ENCODE assay signal across 1 cellular context in the genomic region with DNA sequence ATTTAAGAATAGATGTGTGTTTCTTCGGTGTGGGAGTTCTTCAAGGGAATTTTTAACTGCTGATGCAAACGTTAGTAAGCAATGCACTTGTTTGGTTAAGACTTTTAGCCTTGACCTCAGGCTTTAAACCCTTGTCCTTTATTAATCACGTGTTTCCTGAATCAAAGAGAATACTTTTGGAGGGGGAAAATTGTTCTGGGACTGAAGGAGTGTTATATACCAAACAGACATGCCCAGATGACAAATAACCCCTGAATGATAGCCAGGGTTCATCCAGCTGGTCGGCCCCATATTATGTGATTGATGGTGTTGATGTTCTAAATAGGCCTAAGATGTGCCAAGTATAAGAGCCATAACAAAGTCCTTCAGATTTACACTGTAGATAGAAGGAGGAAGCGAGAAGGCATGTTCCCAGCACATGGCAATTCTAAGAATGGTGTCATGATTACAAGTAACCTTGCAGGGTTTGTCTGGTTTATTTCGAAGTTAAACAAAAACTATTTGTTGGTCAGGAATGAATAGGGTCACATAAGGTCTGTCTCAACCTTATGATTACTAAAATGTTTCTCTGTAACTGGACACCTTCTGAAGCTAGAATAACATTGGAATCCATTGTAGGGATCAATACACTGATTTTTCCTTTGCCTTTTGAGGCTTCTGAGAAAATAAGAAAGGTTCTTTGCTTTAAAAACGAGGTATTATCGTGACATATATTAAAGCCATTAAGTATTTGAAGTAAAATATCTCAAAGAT.
TF ChIP-seq lines count a peak whose summit lies in the region.

No MANE protein-coding gene starts in this region.

TF ChIP-seq in HepG2, 621 proteins besides CTCF, POLR2A, EP300 and RAD21 (continued from another document and continues in another):
- TF ChIP-seq, protein P1, sequence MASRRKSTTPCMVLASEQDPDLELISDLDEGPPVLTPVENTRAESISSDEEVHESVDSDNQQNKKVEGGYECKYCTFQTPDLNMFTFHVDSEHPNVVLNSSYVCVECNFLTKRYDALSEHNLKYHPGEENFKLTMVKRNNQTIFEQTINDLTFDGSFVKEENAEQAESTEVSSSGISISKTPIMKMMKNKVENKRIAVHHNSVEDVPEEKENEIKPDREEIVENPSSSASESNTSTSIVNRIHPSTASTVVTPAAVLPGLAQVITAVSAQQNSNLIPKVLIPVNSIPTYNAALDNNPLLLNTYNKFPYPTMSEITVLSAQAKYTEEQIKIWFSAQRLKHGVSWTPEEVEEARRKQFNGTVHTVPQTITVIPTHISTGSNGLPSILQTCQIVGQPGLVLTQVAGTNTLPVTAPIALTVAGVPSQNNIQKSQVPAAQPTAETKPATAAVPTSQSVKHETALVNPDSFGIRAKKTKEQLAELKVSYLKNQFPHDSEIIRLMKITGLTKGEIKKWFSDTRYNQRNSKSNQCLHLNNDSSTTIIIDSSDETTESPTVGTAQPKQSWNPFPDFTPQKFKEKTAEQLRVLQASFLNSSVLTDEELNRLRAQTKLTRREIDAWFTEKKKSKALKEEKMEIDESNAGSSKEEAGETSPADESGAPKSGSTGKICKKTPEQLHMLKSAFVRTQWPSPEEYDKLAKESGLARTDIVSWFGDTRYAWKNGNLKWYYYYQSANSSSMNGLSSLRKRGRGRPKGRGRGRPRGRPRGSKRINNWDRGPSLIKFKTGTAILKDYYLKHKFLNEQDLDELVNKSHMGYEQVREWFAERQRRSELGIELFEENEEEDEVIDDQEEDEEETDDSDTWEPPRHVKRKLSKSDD (CRISPR knock-in tag; IDR thresholded peaks at IDR 0.05; ENCODE audit: low read depth), result no peak
- TF ChIP-seq PRPF4 (IDR thresholded peaks at IDR 0.05; ENCODE audit: low read depth, low read length, poor library complexity, severe bottlenecking), result no peak
- TF ChIP-seq HOXD1 (CRISPR knock-in tag; IDR thresholded peaks at IDR 0.05), result no peak
- TF ChIP-seq, protein P2, sequence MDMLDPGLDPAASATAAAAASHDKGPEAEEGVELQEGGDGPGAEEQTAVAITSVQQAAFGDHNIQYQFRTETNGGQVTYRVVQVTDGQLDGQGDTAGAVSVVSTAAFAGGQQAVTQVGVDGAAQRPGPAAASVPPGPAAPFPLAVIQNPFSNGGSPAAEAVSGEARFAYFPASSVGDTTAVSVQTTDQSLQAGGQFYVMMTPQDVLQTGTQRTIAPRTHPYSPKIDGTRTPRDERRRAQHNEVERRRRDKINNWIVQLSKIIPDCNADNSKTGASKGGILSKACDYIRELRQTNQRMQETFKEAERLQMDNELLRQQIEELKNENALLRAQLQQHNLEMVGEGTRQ (IDR thresholded peaks at IDR 0.05; ENCODE audit: low read depth, low read length), result no peak
- TF ChIP-seq, protein P2 (CRISPR knock-in tag; IDR thresholded peaks at IDR 0.05; ENCODE audit: borderline replicate concordance), result peak; percentile 70; the same call in 1 of the 2 replicates
- TF ChIP-seq HOXA5 (CRISPR knock-in tag; IDR thresholded peaks at IDR 0.05), result no peak
- TF ChIP-seq, protein P3, sequence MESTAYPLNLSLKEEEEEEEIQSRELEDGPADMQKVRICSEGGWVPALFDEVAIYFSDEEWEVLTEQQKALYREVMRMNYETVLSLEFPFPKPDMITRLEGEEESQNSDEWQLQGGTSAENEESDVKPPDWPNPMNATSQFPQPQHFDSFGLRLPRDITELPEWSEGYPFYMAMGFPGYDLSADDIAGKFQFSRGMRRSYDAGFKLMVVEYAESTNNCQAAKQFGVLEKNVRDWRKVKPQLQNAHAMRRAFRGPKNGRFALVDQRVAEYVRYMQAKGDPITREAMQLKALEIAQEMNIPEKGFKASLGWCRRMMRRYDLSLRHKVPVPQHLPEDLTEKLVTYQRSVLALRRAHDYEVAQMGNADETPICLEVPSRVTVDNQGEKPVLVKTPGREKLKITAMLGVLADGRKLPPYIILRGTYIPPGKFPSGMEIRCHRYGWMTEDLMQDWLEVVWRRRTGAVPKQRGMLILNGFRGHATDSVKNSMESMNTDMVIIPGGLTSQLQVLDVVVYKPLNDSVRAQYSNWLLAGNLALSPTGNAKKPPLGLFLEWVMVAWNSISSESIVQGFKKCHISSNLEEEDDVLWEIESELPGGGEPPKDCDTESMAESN (CRISPR knock-in tag; conservative IDR thresholded peaks at IDR 0.05), result 0 out of 2 replicates have a peak, but pooled peaks have one; percentile 27
- TF ChIP-seq ZNF10 (CRISPR knock-in tag; IDR thresholded peaks at IDR 0.05; ENCODE audit: borderline replicate concordance, low read depth), result no peak
- no peak for TF ChIP-seq NKX3-1 (CRISPR knock-in tag; IDR thresholded peaks at IDR 0.05)
- TF ChIP-seq, protein P4, sequence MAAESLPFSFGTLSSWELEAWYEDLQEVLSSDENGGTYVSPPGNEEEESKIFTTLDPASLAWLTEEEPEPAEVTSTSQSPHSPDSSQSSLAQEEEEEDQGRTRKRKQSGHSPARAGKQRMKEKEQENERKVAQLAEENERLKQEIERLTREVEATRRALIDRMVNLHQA (CRISPR knock-in tag; IDR thresholded peaks at IDR 0.05), result peak; percentile 97; the same call in 1 of the 2 replicates
- TF ChIP-seq ZNF792 (CRISPR knock-in tag; IDR thresholded peaks at IDR 0.05), result 0 out of 2 replicates have a peak, but pooled peaks have one; percentile 42
- TF ChIP-seq, protein P5, sequence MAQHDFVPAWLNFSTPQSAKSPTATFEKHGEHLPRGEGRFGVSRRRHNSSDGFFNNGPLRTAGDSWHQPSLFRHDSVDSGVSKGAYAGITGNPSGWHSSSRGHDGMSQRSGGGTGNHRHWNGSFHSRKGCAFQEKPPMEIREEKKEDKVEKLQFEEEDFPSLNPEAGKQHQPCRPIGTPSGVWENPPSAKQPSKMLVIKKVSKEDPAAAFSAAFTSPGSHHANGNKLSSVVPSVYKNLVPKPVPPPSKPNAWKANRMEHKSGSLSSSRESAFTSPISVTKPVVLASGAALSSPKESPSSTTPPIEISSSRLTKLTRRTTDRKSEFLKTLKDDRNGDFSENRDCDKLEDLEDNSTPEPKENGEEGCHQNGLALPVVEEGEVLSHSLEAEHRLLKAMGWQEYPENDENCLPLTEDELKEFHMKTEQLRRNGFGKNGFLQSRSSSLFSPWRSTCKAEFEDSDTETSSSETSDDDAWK (CRISPR knock-in tag; IDR thresholded peaks at IDR 0.05), result no peak
- no peak for TF ChIP-seq ZNF335 (CRISPR knock-in tag; IDR thresholded peaks at IDR 0.05)
- TF ChIP-seq, protein P6, sequence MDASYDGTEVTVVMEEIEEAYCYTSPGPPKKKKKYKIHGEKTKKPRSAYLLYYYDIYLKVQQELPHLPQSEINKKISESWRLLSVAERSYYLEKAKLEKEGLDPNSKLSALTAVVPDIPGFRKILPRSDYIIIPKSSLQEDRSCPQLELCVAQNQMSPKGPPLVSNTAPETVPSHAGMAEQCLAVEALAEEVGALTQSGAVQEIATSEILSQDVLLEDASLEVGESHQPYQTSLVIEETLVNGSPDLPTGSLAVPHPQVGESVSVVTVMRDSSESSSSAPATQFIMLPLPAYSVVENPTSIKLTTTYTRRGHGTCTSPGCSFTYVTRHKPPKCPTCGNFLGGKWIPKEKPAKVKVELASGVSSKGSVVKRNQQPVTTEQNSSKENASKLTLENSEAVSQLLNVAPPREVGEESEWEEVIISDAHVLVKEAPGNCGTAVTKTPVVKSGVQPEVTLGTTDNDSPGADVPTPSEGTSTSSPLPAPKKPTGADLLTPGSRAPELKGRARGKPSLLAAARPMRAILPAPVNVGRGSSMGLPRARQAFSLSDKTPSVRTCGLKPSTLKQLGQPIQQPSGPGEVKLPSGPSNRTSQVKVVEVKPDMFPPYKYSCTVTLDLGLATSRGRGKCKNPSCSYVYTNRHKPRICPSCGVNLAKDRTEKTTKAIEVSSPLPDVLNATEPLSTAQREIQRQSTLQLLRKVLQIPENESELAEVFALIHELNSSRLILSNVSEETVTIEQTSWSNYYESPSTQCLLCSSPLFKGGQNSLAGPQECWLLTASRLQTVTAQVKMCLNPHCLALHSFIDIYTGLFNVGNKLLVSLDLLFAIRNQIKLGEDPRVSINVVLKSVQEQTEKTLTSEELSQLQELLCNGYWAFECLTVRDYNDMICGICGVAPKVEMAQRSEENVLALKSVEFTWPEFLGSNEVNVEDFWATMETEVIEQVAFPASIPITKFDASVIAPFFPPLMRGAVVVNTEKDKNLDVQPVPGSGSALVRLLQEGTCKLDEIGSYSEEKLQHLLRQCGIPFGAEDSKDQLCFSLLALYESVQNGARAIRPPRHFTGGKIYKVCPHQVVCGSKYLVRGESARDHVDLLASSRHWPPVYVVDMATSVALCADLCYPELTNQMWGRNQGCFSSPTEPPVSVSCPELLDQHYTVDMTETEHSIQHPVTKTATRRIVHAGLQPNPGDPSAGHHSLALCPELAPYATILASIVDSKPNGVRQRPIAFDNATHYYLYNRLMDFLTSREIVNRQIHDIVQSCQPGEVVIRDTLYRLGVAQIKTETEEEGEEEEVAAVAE (CRISPR knock-in tag; IDR thresholded peaks at IDR 0.05; ENCODE audit: borderline replicate concordance), result no peak
- TF ChIP-seq PHF5A (CRISPR knock-in tag; IDR thresholded peaks at IDR 0.05; ENCODE audit: low read depth, unreplicated experiment), result no peak
- 0 out of 2 replicates have a peak, but pooled peaks have one; percentile 23 for TF ChIP-seq TBX2 (CRISPR knock-in tag; IDR thresholded peaks at IDR 0.05; ENCODE audit: borderline replicate concordance)
- TF ChIP-seq, protein P7, sequence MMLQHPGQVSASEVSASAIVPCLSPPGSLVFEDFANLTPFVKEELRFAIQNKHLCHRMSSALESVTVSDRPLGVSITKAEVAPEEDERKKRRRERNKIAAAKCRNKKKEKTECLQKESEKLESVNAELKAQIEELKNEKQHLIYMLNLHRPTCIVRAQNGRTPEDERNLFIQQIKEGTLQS (CRISPR knock-in tag; IDR thresholded peaks at IDR 0.05), result peak; percentile 92
- TF ChIP-seq NR2F2 (IDR thresholded peaks at IDR 0.05; ENCODE audit: borderline replicate concordance, low read depth), result peak; percentile 96
- TF ChIP-seq, protein P8, sequence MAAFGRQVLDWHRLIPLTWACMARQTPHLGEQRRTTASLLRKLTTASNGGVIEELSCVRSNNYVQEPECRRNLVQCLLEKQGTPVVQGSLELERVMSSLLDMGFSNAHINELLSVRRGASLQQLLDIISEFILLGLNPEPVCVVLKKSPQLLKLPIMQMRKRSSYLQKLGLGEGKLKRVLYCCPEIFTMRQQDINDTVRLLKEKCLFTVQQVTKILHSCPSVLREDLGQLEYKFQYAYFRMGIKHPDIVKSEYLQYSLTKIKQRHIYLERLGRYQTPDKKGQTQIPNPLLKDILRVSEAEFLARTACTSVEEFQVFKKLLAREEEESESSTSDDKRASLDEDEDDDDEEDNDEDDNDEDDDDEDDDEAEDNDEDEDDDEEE (CRISPR knock-in tag; IDR thresholded peaks at IDR 0.05), result no peak
- TF ChIP-seq PHF20 (CRISPR knock-in tag; IDR thresholded peaks at IDR 0.05), result no peak
- TF ChIP-seq ZNF670 (CRISPR knock-in tag; IDR thresholded peaks at IDR 0.05; ENCODE audit: borderline replicate concordance), result no peak
- TF ChIP-seq MIXL1 (CRISPR knock-in tag; IDR thresholded peaks at IDR 0.05), result peak; percentile 82; the same call in 1 of the 2 replicates
- TF ChIP-seq ZFYVE20 (CRISPR knock-in tag; IDR thresholded peaks at IDR 0.05; ENCODE audit: borderline replicate concordance, low read depth), result no peak
- TF ChIP-seq IKZF1 (IDR thresholded peaks at IDR 0.05), result no peak
- peak; percentile 70; the same call in 1 of the 2 replicates for TF ChIP-seq JUND (CRISPR knock-in tag; IDR thresholded peaks at IDR 0.05)
- TF ChIP-seq RFXAP (CRISPR knock-in tag; IDR thresholded peaks at IDR 0.05; ENCODE audit: borderline replicate concordance), result no peak
- no peak for TF ChIP-seq TRIM24 (CRISPR knock-in tag; IDR thresholded peaks at IDR 0.05)
- TF ChIP-seq ZNF547 (CRISPR knock-in tag; IDR thresholded peaks at IDR 0.05), result no peak
- TF ChIP-seq ZNF446 (CRISPR knock-in tag; IDR thresholded peaks at IDR 0.05), result no peak
- TF ChIP-seq ZNF615 (CRISPR knock-in tag; IDR thresholded peaks at IDR 0.05; ENCODE audit: borderline replicate concordance), result no peak
- peak; percentile 84 for TF ChIP-seq TCF7 (IDR thresholded peaks at IDR 0.05; ENCODE audit: low read depth)
- peak; percentile 88 for TF ChIP-seq CEBPG (CRISPR knock-in tag; IDR thresholded peaks at IDR 0.05)
- peak; percentile 62 for TF ChIP-seq HNF4A (CRISPR knock-in tag; IDR thresholded peaks at IDR 0.05)
- TF ChIP-seq, protein P9, sequence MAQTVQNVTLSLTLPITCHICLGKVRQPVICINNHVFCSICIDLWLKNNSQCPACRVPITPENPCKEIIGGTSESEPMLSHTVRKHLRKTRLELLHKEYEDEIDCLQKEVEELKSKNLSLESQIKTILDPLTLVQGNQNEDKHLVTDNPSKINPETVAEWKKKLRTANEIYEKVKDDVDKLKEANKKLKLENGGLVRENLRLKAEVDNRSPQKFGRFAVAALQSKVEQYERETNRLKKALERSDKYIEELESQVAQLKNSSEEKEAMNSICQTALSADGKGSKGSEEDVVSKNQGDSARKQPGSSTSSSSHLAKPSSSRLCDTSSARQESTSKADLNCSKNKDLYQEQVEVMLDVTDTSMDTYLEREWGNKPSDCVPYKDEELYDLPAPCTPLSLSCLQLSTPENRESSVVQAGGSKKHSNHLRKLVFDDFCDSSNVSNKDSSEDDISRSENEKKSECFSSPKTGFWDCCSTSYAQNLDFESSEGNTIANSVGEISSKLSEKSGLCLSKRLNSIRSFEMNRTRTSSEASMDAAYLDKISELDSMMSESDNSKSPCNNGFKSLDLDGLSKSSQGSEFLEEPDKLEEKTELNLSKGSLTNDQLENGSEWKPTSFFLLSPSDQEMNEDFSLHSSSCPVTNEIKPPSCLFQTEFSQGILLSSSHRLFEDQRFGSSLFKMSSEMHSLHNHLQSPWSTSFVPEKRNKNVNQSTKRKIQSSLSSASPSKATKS (CRISPR knock-in tag; IDR thresholded peaks at IDR 0.05), result 0 out of 2 replicates have a peak, but pooled peaks have one; percentile 53
- no peak for TF ChIP-seq IKZF4 (CRISPR knock-in tag; IDR thresholded peaks at IDR 0.05; ENCODE audit: borderline replicate concordance, low read depth, not compliant biosample characterization)
- TF ChIP-seq GPN1 (CRISPR knock-in tag; IDR thresholded peaks at IDR 0.05; ENCODE audit: borderline replicate concordance), result no peak
- TF ChIP-seq, protein P10, sequence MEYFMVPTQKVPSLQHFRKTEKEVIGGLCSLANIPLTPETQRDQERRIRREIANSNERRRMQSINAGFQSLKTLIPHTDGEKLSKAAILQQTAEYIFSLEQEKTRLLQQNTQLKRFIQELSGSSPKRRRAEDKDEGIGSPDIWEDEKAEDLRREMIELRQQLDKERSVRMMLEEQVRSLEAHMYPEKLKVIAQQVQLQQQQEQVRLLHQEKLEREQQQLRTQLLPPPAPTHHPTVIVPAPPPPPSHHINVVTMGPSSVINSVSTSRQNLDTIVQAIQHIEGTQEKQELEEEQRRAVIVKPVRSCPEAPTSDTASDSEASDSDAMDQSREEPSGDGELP (IDR thresholded peaks at IDR 0.05; ENCODE audit: borderline replicate concordance, low read depth), result peak; percentile 73
- no peak for TF ChIP-seq TAF15 (IDR thresholded peaks at IDR 0.05; ENCODE audit: low read depth, low read length, poor library complexity, severe bottlenecking)
- peak; percentile 51; the same call in 1 of the 2 replicates for TF ChIP-seq ARNTL (CRISPR knock-in tag; IDR thresholded peaks at IDR 0.05)
- TF ChIP-seq ASH2L (IDR thresholded peaks at IDR 0.05; ENCODE audit: insufficient read length, low read depth, low read length), result peak; percentile 54
- no peak for TF ChIP-seq ETV6 (CRISPR knock-in tag; conservative IDR thresholded peaks at IDR 0.05)
